ENCODE assay signal across 8 cellular contexts in genomic region chr11:22624742-22625447, GRCh38. TPM values are rescaled to one million over a fixed set of nuclear protein-coding genes. Genes with fewer than 3 reads are reported as not detected.
DNase-seq lines count a peak whose midpoint lies in the region; ATAC-seq lines count a peak whose summit lies in the region.

No MANE protein-coding gene starts in this region.

- peaks cover 38% of the 10 kb centered on the region for H3K4me1 Mint-ChIP-seq in activated T-cell treated with anti-CD3 and anti-CD28 coated beads, Interleukin-2, amount 50 U/mL, for 24 hours (ENCODE audit: low read depth)
- H3K4me1 Mint-ChIP-seq in naive thymus-derived CD4-positive, alpha-beta T cell, result peaks cover 28 to 65% (median 56%) of the 10 kb centered on the region in 7 donors

- H3K27ac ChIP-seq in naive thymus-derived CD4-positive, alpha-beta T cell (ENCODE audit: low read depth, low read length), result peak overlapping the region; percentile 87

- no peaks in the 10 kb centered on the region for H3K9me3 Mint-ChIP-seq in activated T-cell treated with anti-CD3 and anti-CD28 coated beads, Interleukin-2, amount 50 U/mL, for 24 hours
- H3K9me3 Mint-ChIP-seq in naive thymus-derived CD4-positive, alpha-beta T cell, result peaks cover 0 to 2% (median 0%) of the 10 kb centered on the region in 11 donors

- peaks cover 54% of the 10 kb centered on the region for H3K36me3 Mint-ChIP-seq in activated T-cell treated with anti-CD3 and anti-CD28 coated beads, Interleukin-2, amount 50 U/mL, for 24 hours (ENCODE audit: low read depth)
- H3K36me3 Mint-ChIP-seq in naive thymus-derived CD4-positive, alpha-beta T cell, result peaks cover 0 to 29% (median 23%) of the 10 kb centered on the region in 5 donors

- H3K4me1 ChIP-seq in naive thymus-derived CD4-positive, alpha-beta T cell (ENCODE audit: control insufficient read depth in 2 of 2, insufficient read depth in 2 of 2, low read length in 2 of 2), result peaks cover 18 to 31% of the 10 kb centered on the region in 2 donors

- peaks cover 0 to 6% (median 0%) of the 10 kb centered on the region in 3 experiments for H3K36me3 ChIP-seq in naive thymus-derived CD4-positive, alpha-beta T cell (ENCODE audit: control insufficient read depth in 2 of 3, insufficient read depth in 3 of 3, low read length in 3 of 3)

- peak; percentile 62 for ATAC-seq in GM19455 (IDR thresholded peaks at IDR 0.05; ENCODE audit: unreplicated experiment)
- ATAC-seq in naive thymus-derived CD4-positive, alpha-beta T cell, result peak; percentile 64

- no peaks in the 10 kb centered on the region for H3K27me3 Mint-ChIP-seq in activated T-cell treated with anti-CD3 and anti-CD28 coated beads, Interleukin-2, amount 50 U/mL, for 24 hours
- H3K27me3 Mint-ChIP-seq in naive thymus-derived CD4-positive, alpha-beta T cell, result no peaks in the 10 kb centered on the region

- no peaks in the 10 kb centered on the region for H3K27me3 ChIP-seq in naive thymus-derived CD4-positive, alpha-beta T cell (ENCODE audit: control insufficient read depth in 2 of 2, insufficient read depth in 2 of 2, low read length in 2 of 2)

- POLR2A ChIA-PET in naive thymus-derived CD4-positive, alpha-beta T cell (lab: Charles Lee), result interaction anchor here (0.7 to 3.1 kb wide), 5 partner anchors 10 to 204 kb away, joined by 3 to 21 read pairs (median 7); partner anchors contain the start of gene SVIP

- peak overlapping the region; percentile 98 for H3K4me3 Mint-ChIP-seq in activated T-cell treated with anti-CD3 and anti-CD28 coated beads, Interleukin-2, amount 50 U/mL, for 24 hours
- H3K4me3 Mint-ChIP-seq in naive thymus-derived CD4-positive, alpha-beta T cell, result peak overlapping the region; percentile 93 to 99 (median 98)

- DNase-seq in COR-L47 (lab: John Stamatoyannopoulos, UW), result peak; percentile 74
- DNase-seq in HK-2 (ENCODE audit: unreplicated experiment), result peak; percentile 64
- DNase-seq in NCI-H774 (lab: John Stamatoyannopoulos, UW), result peak; percentile 54
- DNase-seq in activated T-cell treated with anti-CD3 and anti-CD28 coated beads, Interleukin-2, amount 50 U/mL, for 24 hours, result no peak
- DNase-seq in fibroblast of gingiva (ENCODE audit: low read depth), result peak; percentile 47
- DNase-seq in naive thymus-derived CD4-positive, alpha-beta T cell, result peak in 5 of 9 donors; percentile 55 to 70 (median 64)
- DNase-seq in stromal cell of bone marrow (ENCODE audit: low read depth), result peak; percentile 18

- intact Hi-C loops in naive thymus-derived CD4-positive, alpha-beta T cell (cut with micrococcal nuclease), result loop anchor here (1.0 to 10.0 kb wide), 8 partner anchors 32 to 290 kb away; partner anchors contain the start of genes SVIP (in 2 of the 2), GAS2 (in 1 of the 2) and SLC17A6 (in 1 of the 2)

- peak overlapping the region; percentile 98 for H3K4me3 ChIP-seq in naive thymus-derived CD4-positive, alpha-beta T cell (ENCODE audit: low read length)

- CTCF ChIA-PET in naive thymus-derived CD4-positive, alpha-beta T cell (lab: Charles Lee), result interaction anchor here (1.3 kb wide), 2 partner anchors 21 to 204 kb away, joined by 3 to 4 read pairs; no protein-coding TSS in a partner anchor

- no peaks in the 10 kb centered on the region for H3K9me3 ChIP-seq in naive thymus-derived CD4-positive, alpha-beta T cell (ENCODE audit: control insufficient read depth in 2 of 3, low read length in 3 of 3)

- H3K27ac Mint-ChIP-seq in activated T-cell treated with anti-CD3 and anti-CD28 coated beads, Interleukin-2, amount 50 U/mL, for 24 hours, result peak overlapping the region; percentile 99
- peak overlapping the region; percentile 92 to 99 (median 97) for H3K27ac Mint-ChIP-seq in naive thymus-derived CD4-positive, alpha-beta T cell

RNA-seq across cellular contexts. Expression of gene FANCF, which starts 0.7 kb away (rescaled TPM):
- total RNA-seq in naive thymus-derived CD4-positive, alpha-beta T cell, result 10 to 100 TPM in 3 of 5 experiments, 1 to 10 TPM in 2; 7.4 to 22.6 (median 19.5) TPM
- 10 to 100 TPM; 21.8 to 25.1 TPM for polyA plus RNA-seq in naive thymus-derived CD4-positive, alpha-beta T cell

RNA-seq across cellular contexts. Expression of gene GAS2, which starts 41.5 kb away (rescaled TPM):
- total RNA-seq in naive thymus-derived CD4-positive, alpha-beta T cell, result 1 to 10 TPM; 2.2 to 5.6 (median 4.0) TPM
- 1 to 10 TPM; 4.5 to 5.6 TPM for polyA plus RNA-seq in naive thymus-derived CD4-positive, alpha-beta T cell
